ENCODE assay signal across 24 cellular contexts in the genomic region with DNA sequence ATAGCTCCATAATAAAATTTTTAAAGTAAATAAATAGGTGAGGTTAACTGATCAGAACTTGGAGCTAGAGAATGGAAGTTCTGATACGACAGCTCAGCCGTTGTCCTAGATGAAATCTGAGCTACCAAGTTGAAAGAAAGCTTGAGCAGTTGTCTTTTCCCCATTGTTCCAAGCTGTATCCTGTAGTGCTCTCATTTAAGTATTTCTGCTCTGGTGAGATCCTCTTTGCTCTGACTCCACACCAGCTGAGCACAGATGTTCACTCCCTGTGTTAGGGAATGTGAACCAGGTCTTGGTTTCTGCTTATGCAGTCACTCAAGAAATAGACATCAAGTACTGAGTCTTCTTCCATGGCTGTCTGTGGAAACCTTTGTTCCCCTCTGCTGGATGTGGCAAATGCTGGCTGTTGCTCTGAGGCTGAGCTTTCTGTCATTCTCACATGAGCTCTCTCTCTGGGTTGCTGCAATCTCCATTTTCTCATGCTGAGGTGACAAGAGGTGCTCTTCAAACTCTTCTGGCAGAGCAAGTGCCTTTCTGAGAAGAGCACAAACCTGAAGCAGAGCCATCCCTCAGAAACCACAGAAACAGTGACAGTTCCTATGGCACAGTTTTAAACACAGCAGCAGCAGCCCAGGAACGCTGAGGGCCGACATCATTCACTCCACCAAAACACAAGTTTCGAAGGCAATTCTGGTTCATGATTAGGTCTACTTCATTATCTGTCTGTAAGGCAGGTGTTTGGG.
"Had no signal": no experiment of that assay in that cellular context is flagged by ENCODE, and none has a peak within 500 bp of the region (broad histone marks: within the 10 kb centered on the region; RNA-seq: fewer than 3 reads in every experiment).

No MANE protein-coding gene starts in this region.

- H3K27ac ChIP-seq: dorsolateral prefrontal cortex, epithelial cell of prostate, esophagus muscularis mucosa, gastroesophageal sphincter, neutrophil, spleen, tibial artery, upper lobe of left lung, uterus had no signal

- H3K36me3 ChIP-seq: esophagus muscularis mucosa, gastroesophageal sphincter, neutrophil, spleen, tibial artery, upper lobe of left lung, uterus had no signal

- H3K27me3 Mint-ChIP-seq: stimulated activated memory B cell treated with anti-CD40 and anti-IgM and Interleukin-4, amounts not matched to agents 10 μg/mL and 1 μg/mL and 100 μg/mL, for 72 hours had no signal

- H3K4me3 Mint-ChIP-seq: naive B cell; nephron; stimulated activated memory B cell treated with anti-CD40 and anti-IgM and Interleukin-4, amounts not matched to agents 10 μg/mL and 1 μg/mL and 100 μg/mL, for 72 hours; stimulated activated naive CD8-positive, alpha-beta T cell treated with anti-CD3 and anti-CD28 coated beads, Interleukin-15, Interleukin-2, amounts not matched to agents 100 ng/mL and 50 ng/mL, for 24 hours had no signal

- ATAC-seq: gastroesophageal sphincter; left colon; left ventricle myocardium superior; sciatic nerve; stimulated activated memory B cell treated with anti-CD40 and anti-IgM and Interleukin-4, amounts not matched to agents 10 μg/mL and 1 μg/mL and 100 μg/mL, for 72 hours had no signal

- H3K9me3 ChIP-seq: esophagus muscularis mucosa, gastroesophageal sphincter, neutrophil, spleen, tibial artery, upper lobe of left lung, uterus had no signal

- H3K4me1 Mint-ChIP-seq: naive B cell; stimulated activated memory B cell treated with anti-CD40 and anti-IgM and Interleukin-4, amounts not matched to agents 10 μg/mL and 1 μg/mL and 100 μg/mL, for 72 hours had no signal

- H3K4me3 ChIP-seq: dorsolateral prefrontal cortex, esophagus muscularis mucosa, gastroesophageal sphincter, spleen, tibial artery, upper lobe of left lung, uterus had no signal

- DNase-seq: cortex of kidney; dorsolateral prefrontal cortex; effector memory CD4-positive, alpha-beta T cell; foreskin fibroblast; left colon; left ventricle myocardium superior; mesendoderm; naive B cell; posterior cingulate gyrus; spleen; stimulated activated CD4-positive, alpha-beta T cell treated with anti-CD3 and anti-CD28 coated beads, Interleukin-15, amount 100 ng/mL, for 24 hours; stimulated activated CD4-positive, alpha-beta T cell treated with anti-CD3 and anti-CD28 coated beads, Interleukin-1b, Interleukin-23, amount 100 ng/mL, for 48 hours; stimulated activated CD4-positive, alpha-beta T cell treated with anti-CD3 and anti-CD28 coated beads, Interleukin-4, amount 100 ng/mL, for 24 hours; tibial artery; upper lobe of left lung; uterus had no signal

- H3K9me3 Mint-ChIP-seq: naive B cell; nephron; stimulated activated memory B cell treated with anti-CD40 and anti-IgM and Interleukin-4, amounts not matched to agents 10 μg/mL and 1 μg/mL and 100 μg/mL, for 72 hours; stimulated activated naive CD8-positive, alpha-beta T cell treated with anti-CD3 and anti-CD28 coated beads, Interleukin-15, Interleukin-2, amounts not matched to agents 100 ng/mL and 50 ng/mL, for 24 hours had no signal

- H3K27me3 ChIP-seq: esophagus muscularis mucosa, gastroesophageal sphincter, tibial artery, upper lobe of left lung, uterus had no signal

- H3K27ac Mint-ChIP-seq: nephron; stimulated activated memory B cell treated with anti-CD40 and anti-IgM and Interleukin-4, amounts not matched to agents 10 μg/mL and 1 μg/mL and 100 μg/mL, for 72 hours; stimulated activated naive CD8-positive, alpha-beta T cell treated with anti-CD3 and anti-CD28 coated beads, Interleukin-15, Interleukin-2, amounts not matched to agents 100 ng/mL and 50 ng/mL, for 24 hours had no signal

- H3K4me1 ChIP-seq: esophagus muscularis mucosa, gastroesophageal sphincter, spleen, tibial artery, upper lobe of left lung, uterus had no signal

- H3K36me3 Mint-ChIP-seq: naive B cell; stimulated activated memory B cell treated with anti-CD40 and anti-IgM and Interleukin-4, amounts not matched to agents 10 μg/mL and 1 μg/mL and 100 μg/mL, for 72 hours had no signal
